ENCODE assay signal across 19 cellular contexts in the genomic region with DNA sequence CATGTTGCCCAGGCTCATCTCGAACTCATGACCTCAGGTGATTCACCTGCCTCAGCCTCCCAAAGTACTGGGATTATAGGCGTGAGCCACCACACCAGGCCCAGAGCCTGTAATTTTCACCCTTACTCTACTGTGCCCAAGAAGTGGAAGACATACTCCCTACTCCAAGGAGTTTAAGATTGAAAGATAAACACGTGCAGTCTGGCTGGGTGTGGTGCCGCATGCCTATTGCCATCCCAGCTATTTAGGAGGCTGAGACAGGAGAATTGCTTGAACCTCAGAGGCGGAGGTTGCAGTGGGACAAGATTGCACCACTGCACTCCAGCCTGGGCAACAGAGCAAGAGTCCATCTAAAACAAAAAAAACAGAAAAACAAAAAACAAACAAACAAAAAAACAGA.
"Had no signal": no experiment of that assay in that cellular context is flagged by ENCODE, and none has a peak within 500 bp of the region (broad histone marks: within the 10 kb centered on the region; RNA-seq: fewer than 3 reads in every experiment).

No MANE protein-coding gene starts in this region.

- H3K9me3 Mint-ChIP-seq: activated naive CD8-positive, alpha-beta T cell treated with anti-CD3 and anti-CD28 coated beads, Interleukin-2, amount 50 U/mL, for 24 hours; nephron; T-helper 2 cell treated with Interferon-gamma antibody and Interleukin-4, amounts not matched to agents 5 μg/mL and 100 μg/mL, for 36 hours had no signal

- H3K36me3 ChIP-seq: SJCRH30, upper lobe of left lung had no signal

- H3K27me3 Mint-ChIP-seq: activated naive CD8-positive, alpha-beta T cell treated with anti-CD3 and anti-CD28 coated beads, Interleukin-2, amount 50 U/mL, for 24 hours had no signal

- H3K4me2 ChIP-seq: hepatocyte had no signal

- H3K27ac Mint-ChIP-seq: activated naive CD8-positive, alpha-beta T cell treated with anti-CD3 and anti-CD28 coated beads, Interleukin-2, amount 50 U/mL, for 24 hours; T-helper 2 cell treated with Interferon-gamma antibody and Interleukin-4, amounts not matched to agents 5 μg/mL and 100 μg/mL, for 36 hours had no signal

- DNase-seq: activated CD4-positive, alpha-beta T cell treated with anti-CD3 and anti-CD28 coated beads, Interleukin-2, amount 50 U/mL, for 4 hours; activated effector memory CD4-positive, alpha-beta T cell treated with anti-CD3 and anti-CD28 coated beads, Interleukin-2, amount 50 U/mL, for 16 hours; activated naive CD8-positive, alpha-beta T cell treated with anti-CD3 and anti-CD28 coated beads, Interleukin-2, amount 50 U/mL, for 24 hours; aorta; endodermal cell; kidney; mesendoderm; nucleus accumbens; retina; SJCRH30; stimulated activated CD4-positive, alpha-beta T cell treated with anti-CD3 and anti-CD28 coated beads, Interleukin-15, amount 100 ng/mL, for 24 hours; stimulated activated CD4-positive, alpha-beta T cell treated with anti-CD3 and anti-CD28 coated beads, Interleukin-4, amount 100 ng/mL, for 24 hours; stimulated activated naive CD4-positive, alpha-beta T cell had no signal

- H3K4me3 ChIP-seq: hepatocyte, SJCRH30, skin epidermis, upper lobe of left lung had no signal

- H3K27me3 ChIP-seq: hepatocyte, SJCRH30, upper lobe of left lung had no signal

- H3K27ac ChIP-seq: SJCRH30, upper lobe of left lung had no signal

- H3K4me3 Mint-ChIP-seq: activated naive CD8-positive, alpha-beta T cell treated with anti-CD3 and anti-CD28 coated beads, Interleukin-2, amount 50 U/mL, for 24 hours; endodermal cell; T-helper 2 cell treated with Interferon-gamma antibody and Interleukin-4, amounts not matched to agents 5 μg/mL and 100 μg/mL, for 36 hours had no signal

- H3K9me3 ChIP-seq: SJCRH30, upper lobe of left lung had no signal

- FAIRE-seq: bronchial epithelial cell, kidney had no signal

- H2AFZ ChIP-seq: hepatocyte had no signal

- H3K79me2 ChIP-seq: hepatocyte had no signal
